ENCODE assay signal across 37 cellular contexts in the genomic region with DNA sequence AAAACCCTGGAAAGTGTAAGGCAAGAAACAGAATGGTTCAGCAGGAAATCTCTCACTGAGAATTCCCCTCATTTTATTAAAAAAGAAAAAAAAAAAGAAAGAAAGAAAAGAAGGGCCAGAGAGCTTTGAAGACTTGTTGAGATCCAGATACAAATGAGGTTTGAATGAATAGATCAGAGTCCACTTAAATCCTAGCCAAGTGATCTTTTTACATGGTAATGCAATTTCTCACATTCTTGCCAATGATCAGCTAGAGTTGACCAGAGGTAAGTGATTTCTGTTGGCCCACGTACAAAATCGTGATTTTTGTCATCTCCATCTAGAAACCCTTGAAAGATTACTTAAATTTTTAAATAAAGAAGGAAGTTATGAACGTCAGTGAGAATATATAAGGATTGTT.
"Had no signal": no experiment of that assay in that cellular context is flagged by ENCODE, and none has a peak within 500 bp of the region (broad histone marks: within the 10 kb centered on the region; RNA-seq: fewer than 3 reads in every experiment).

No MANE protein-coding gene starts in this region.

- ATAC-seq: activated naive CD4-positive, alpha-beta T cell treated with anti-CD3 and anti-CD28 coated beads, Interleukin-2, amount 50 U/mL, for 72 hours; activated naive CD8-positive, alpha-beta T cell treated with anti-CD3 and anti-CD28 coated beads, Interleukin-2, amount 50 U/mL, for 24 hours; activated T-cell treated with anti-CD3 and anti-CD28 coated beads, Interleukin-2, amount 50 U/mL, for 4 hours; activated T-cell treated with anti-CD3 and anti-CD28 coated beads, Interleukin-2, amount 50 U/mL, for 72 hours; activated T-helper 17 cell treated with anti-CD3 and anti-CD28 coated beads, Interleukin-2, amount 50 U/mL, for 72 hours; body of pancreas had no signal

- H3K4me1 ChIP-seq: adrenal gland, body of pancreas, breast epithelium had no signal

- H3K4me3 ChIP-seq: adrenal gland, ascending aorta, body of pancreas, breast epithelium, cardiac muscle cell had no signal

- H3K4me1 Mint-ChIP-seq: activated naive CD4-positive, alpha-beta T cell treated with anti-CD3 and anti-CD28 coated beads, Interleukin-2, amount 10 ng/mL, durations not matched to agents 7 days and 5 days; activated naive CD4-positive, alpha-beta T cell treated with anti-CD3 and anti-CD28 coated beads, Interleukin-2, amount 50 U/mL, for 24 hours; activated naive CD8-positive, alpha-beta T cell treated with anti-CD3 and anti-CD28 coated beads for 36 hours; activated naive CD8-positive, alpha-beta T cell treated with anti-CD3 and anti-CD28 coated beads, Interleukin-2, amount 10 ng/mL, durations not matched to agents 7 days and 5 days; activated naive CD8-positive, alpha-beta T cell treated with anti-CD3 and anti-CD28 coated beads, Interleukin-2, amount 50 U/mL, for 24 hours; activated T-helper 17 cell treated with anti-CD3 and anti-CD28 coated beads, Interleukin-2, amount 50 U/mL, for 72 hours; brain; central memory CD8-positive, alpha-beta T cell had no signal

- H3K9me3 ChIP-seq: adrenal gland, ascending aorta, body of pancreas, breast epithelium had no signal

- H3K36me3 ChIP-seq: adrenal gland, ascending aorta, brain microvascular endothelial cell, breast epithelium, cardiac muscle cell had no signal

- H3K27me3 Mint-ChIP-seq: brain; central memory CD8-positive, alpha-beta T cell had no signal

- H3K4me3 Mint-ChIP-seq: activated naive CD4-positive, alpha-beta T cell treated with anti-CD3 and anti-CD28 coated beads for 36 hours; activated naive CD4-positive, alpha-beta T cell treated with anti-CD3 and anti-CD28 coated beads, Interleukin-2, amount 10 ng/mL, durations not matched to agents 7 days and 5 days; activated naive CD4-positive, alpha-beta T cell treated with anti-CD3 and anti-CD28 coated beads, Interleukin-2, amount 50 U/mL, for 24 hours; activated naive CD8-positive, alpha-beta T cell; activated naive CD8-positive, alpha-beta T cell treated with anti-CD3 and anti-CD28 coated beads for 36 hours; activated naive CD8-positive, alpha-beta T cell treated with anti-CD3 and anti-CD28 coated beads, Interleukin-2, amount 10 ng/mL, durations not matched to agents 7 days and 5 days; activated naive CD8-positive, alpha-beta T cell treated with anti-CD3 and anti-CD28 coated beads, Interleukin-2, amount 50 U/mL, for 24 hours; activated T-cell treated with anti-CD3 and anti-CD28 coated beads, Interleukin-2, amount 50 U/mL, for 24 hours; activated T-cell treated with anti-CD3 and anti-CD28 coated beads, Interleukin-2, amount 50 U/mL, for 4 hours; activated T-cell treated with anti-CD3 and anti-CD28 coated beads, Interleukin-2, amount 50 U/mL, for 72 hours; activated T-helper 1 cell treated with anti-CD3 and anti-CD28 coated beads, Interleukin-12 subunit alpha, Interleukin-12 subunit beta, Interleukin-2, Interleukin-4 antibody, amounts not matched to agents 30 ng/mL and 10 ng/mL and 1 ng/mL, durations not matched to agents 14 hours and 24 hours and 36 hours; activated T-helper 17 cell treated with anti-CD3 and anti-CD28 coated beads, Interleukin-2, amount 50 U/mL, for 72 hours; central memory CD8-positive, alpha-beta T cell had no signal

- H3K36me3 Mint-ChIP-seq: activated naive CD4-positive, alpha-beta T cell treated with anti-CD3 and anti-CD28 coated beads, Interleukin-2, amount 10 ng/mL, durations not matched to agents 7 days and 5 days; activated naive CD4-positive, alpha-beta T cell treated with anti-CD3 and anti-CD28 coated beads, Interleukin-2, amount 50 U/mL, for 24 hours; activated naive CD4-positive, alpha-beta T cell treated with anti-CD3 and anti-CD28 coated beads, Interleukin-2, amount 50 U/mL, for 72 hours; activated naive CD8-positive, alpha-beta T cell; activated naive CD8-positive, alpha-beta T cell treated with anti-CD3 and anti-CD28 coated beads for 36 hours; activated naive CD8-positive, alpha-beta T cell treated with anti-CD3 and anti-CD28 coated beads, Interleukin-2, amount 10 ng/mL, durations not matched to agents 7 days and 5 days; brain had no signal

- H3K27me3 ChIP-seq: adrenal gland, ascending aorta, body of pancreas, brain microvascular endothelial cell, cardiac muscle cell had no signal

- H3K27ac Mint-ChIP-seq: activated naive CD4-positive, alpha-beta T cell treated with anti-CD3 and anti-CD28 coated beads for 36 hours; activated naive CD4-positive, alpha-beta T cell treated with anti-CD3 and anti-CD28 coated beads, Interleukin-2, amount 10 ng/mL, durations not matched to agents 7 days and 5 days; activated naive CD4-positive, alpha-beta T cell treated with anti-CD3 and anti-CD28 coated beads, Interleukin-2, amount 50 U/mL, for 24 hours; activated naive CD4-positive, alpha-beta T cell treated with anti-CD3 and anti-CD28 coated beads, Interleukin-2, amount 50 U/mL, for 72 hours; activated naive CD8-positive, alpha-beta T cell; activated naive CD8-positive, alpha-beta T cell treated with anti-CD3 and anti-CD28 coated beads for 36 hours; activated naive CD8-positive, alpha-beta T cell treated with anti-CD3 and anti-CD28 coated beads, Interleukin-2, amount 10 ng/mL, durations not matched to agents 7 days and 5 days; activated naive CD8-positive, alpha-beta T cell treated with anti-CD3 and anti-CD28 coated beads, Interleukin-2, amount 50 U/mL, for 24 hours; activated T-cell treated with anti-CD3 and anti-CD28 coated beads, Interleukin-2, amount 50 U/mL, for 24 hours; activated T-cell treated with anti-CD3 and anti-CD28 coated beads, Interleukin-2, amount 50 U/mL, for 72 hours; activated T-helper 1 cell treated with anti-CD3 and anti-CD28 coated beads, Interleukin-12 subunit alpha, Interleukin-12 subunit beta, Interleukin-2, Interleukin-4 antibody, amounts not matched to agents 30 ng/mL and 10 ng/mL and 1 ng/mL, durations not matched to agents 14 hours and 24 hours and 36 hours; activated T-helper 17 cell treated with anti-CD3 and anti-CD28 coated beads, Interleukin-2, amount 50 U/mL, for 72 hours; activated T-helper 2 cell treated with anti-CD3 and anti-CD28 coated beads, Interferon-gamma antibody, Interleukin-2, Interleukin-4, amounts not matched to agents 10 μg/mL and 5 μg/mL and 100 μg/mL, durations not matched to agents 14 hours and 24 hours and 36 hours had no signal

- H3K9me3 Mint-ChIP-seq: activated naive CD4-positive, alpha-beta T cell treated with anti-CD3 and anti-CD28 coated beads for 36 hours; activated naive CD4-positive, alpha-beta T cell treated with anti-CD3 and anti-CD28 coated beads, Interleukin-2, amount 10 ng/mL, durations not matched to agents 7 days and 5 days; activated naive CD4-positive, alpha-beta T cell treated with anti-CD3 and anti-CD28 coated beads, Interleukin-2, amount 50 U/mL, for 24 hours; activated naive CD4-positive, alpha-beta T cell treated with anti-CD3 and anti-CD28 coated beads, Interleukin-2, amount 50 U/mL, for 72 hours; activated naive CD8-positive, alpha-beta T cell treated with anti-CD3 and anti-CD28 coated beads for 36 hours; activated naive CD8-positive, alpha-beta T cell treated with anti-CD3 and anti-CD28 coated beads, Interleukin-2, amount 10 ng/mL, durations not matched to agents 7 days and 5 days; activated naive CD8-positive, alpha-beta T cell treated with anti-CD3 and anti-CD28 coated beads, Interleukin-2, amount 50 U/mL, for 24 hours; activated T-cell treated with anti-CD3 and anti-CD28 coated beads, Interleukin-2, amount 50 U/mL, for 24 hours; activated T-cell treated with anti-CD3 and anti-CD28 coated beads, Interleukin-2, amount 50 U/mL, for 4 hours; activated T-helper 1 cell treated with anti-CD3 and anti-CD28 coated beads, Interleukin-12 subunit alpha, Interleukin-12 subunit beta, Interleukin-2, Interleukin-4 antibody, amounts not matched to agents 30 ng/mL and 10 ng/mL and 1 ng/mL, durations not matched to agents 14 hours and 24 hours and 36 hours; activated T-helper 17 cell treated with anti-CD3 and anti-CD28 coated beads, Interleukin-2, amount 50 U/mL, for 72 hours; activated T-helper 2 cell treated with anti-CD3 and anti-CD28 coated beads, Interferon-gamma antibody, Interleukin-2, Interleukin-4, amounts not matched to agents 10 μg/mL and 5 μg/mL and 100 μg/mL, durations not matched to agents 14 hours and 24 hours and 36 hours; central memory CD8-positive, alpha-beta T cell had no signal

- H3K27ac ChIP-seq: adrenal gland, ascending aorta, body of pancreas, brain microvascular endothelial cell, breast epithelium, cardiac muscle cell had no signal

- DNase-seq: activated effector memory CD4-positive, alpha-beta T cell treated with anti-CD3 and anti-CD28 coated beads, Interleukin-2, amount 50 U/mL, for 16 hours; activated effector memory CD4-positive, alpha-beta T cell treated with Interleukin-2 at 50 U/mL for 16 hours; activated gamma-delta T cell; activated gamma-delta T cell treated with Interleukin-2 at 50 U/mL for 16 hours; activated naive CD4-positive, alpha-beta T cell; activated naive CD4-positive, alpha-beta T cell treated with anti-CD3 and anti-CD28 coated beads for 36 hours; activated naive CD4-positive, alpha-beta T cell treated with anti-CD3 and anti-CD28 coated beads, Interleukin-2, amount 10 ng/mL, durations not matched to agents 7 days and 5 days; activated naive CD4-positive, alpha-beta T cell treated with anti-CD3 and anti-CD28 coated beads, Interleukin-2, amount 50 U/mL, for 16 hours; activated naive CD4-positive, alpha-beta T cell treated with Interleukin-2 at 50 U/mL for 16 hours; activated naive CD8-positive, alpha-beta T cell treated with anti-CD3 and anti-CD28 coated beads for 36 hours; activated naive CD8-positive, alpha-beta T cell treated with anti-CD3 and anti-CD28 coated beads, Interleukin-2, amount 10 ng/mL, durations not matched to agents 7 days and 5 days; activated naive CD8-positive, alpha-beta T cell treated with anti-CD3 and anti-CD28 coated beads, Interleukin-2, amount 50 U/mL, for 24 hours; activated T-cell treated with anti-CD3 and anti-CD28 coated beads, Interleukin-2, amount 50 U/mL, for 24 hours; activated T-cell treated with anti-CD3 and anti-CD28 coated beads, Interleukin-2, amount 50 U/mL, for 4 hours; activated T-cell treated with anti-CD3 and anti-CD28 coated beads, Interleukin-2, amount 50 U/mL, for 48 hours; activated T-cell treated with anti-CD3 and anti-CD28 coated beads, Interleukin-2, amount 50 U/mL, for 72 hours; adrenal gland; amniotic stem cell; amygdala; anterior cingulate cortex; aorta; body of pancreas; brain microvascular endothelial cell; caudate nucleus; central memory CD4-positive, alpha-beta T cell; cerebellar nuclear complex had no signal
